In the genomic region with DNA sequence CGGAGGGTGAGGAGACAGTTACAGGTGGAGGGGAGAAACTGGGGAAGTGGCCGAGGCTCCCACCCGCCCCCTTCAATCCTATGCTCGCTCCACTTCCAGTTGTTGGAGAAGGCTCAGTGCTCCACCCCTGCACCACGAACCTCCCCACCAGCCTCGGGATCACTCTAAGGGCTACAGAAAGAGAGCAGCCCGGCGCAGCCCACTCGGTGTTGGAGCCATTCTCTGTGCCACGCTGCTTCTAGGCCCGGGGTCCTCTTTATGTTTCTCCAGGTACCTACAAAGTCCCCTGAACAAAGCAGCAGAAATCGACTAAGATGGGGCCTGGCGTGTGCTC, we compare ENCODE assay signal across 12 cellular contexts. TPM values are rescaled to one million over a fixed set of nuclear protein-coding genes. Genes with fewer than 3 reads are reported as not detected.
DNase-seq lines count a peak whose midpoint lies in the region; ATAC-seq and TF ChIP-seq lines count a peak whose summit lies in the region.
"Had no signal": no experiment of that assay in that cellular context is flagged by ENCODE, and none has a peak within 500 bp of the region (broad histone marks: within the 10 kb centered on the region; RNA-seq: fewer than 3 reads in every experiment).

No MANE protein-coding gene starts in this region.

- DNase-seq in RWPE1 (ENCODE audit: low spot score) (no peak), epithelial cell of prostate (ENCODE audit: low read depth, low spot score) (no peak), thoracic aorta (ENCODE audit: low spot score) (no peak), SKM-1 treated with dmso at 0.1 percent for 144 hours (lab: John Stamatoyannopoulos, UW; ENCODE audit: unreplicated experiment) (no peak), H4 (ENCODE audit: low spot score) (no peak)
- no peak for DNase-seq in effector memory CD4-positive, alpha-beta T cell
- DNase-seq: activated CD4-positive, alpha-beta T cell treated with anti-CD3 and anti-CD28 coated beads for 36 hours; DMS153; NCI-H1694 had no signal

- H3K9ac ChIP-seq in mucosa of stomach (ENCODE audit: low read length) = peak overlapping the region; percentile 24

- ATAC-seq in thoracic aorta (ENCODE audit: insufficient number of reproducible peaks, low FRiP score, low read depth) (peak; percentile 0), HG02885 (IDR thresholded peaks at IDR 0.05; ENCODE audit: poor library complexity, unreplicated experiment) (no peak)
- ATAC-seq: activated CD4-positive, alpha-beta T cell treated with anti-CD3 and anti-CD28 coated beads for 36 hours had no signal

- POLR2A ChIA-PET in RWPE1 (lab: Yijun Ruan, JAX; ENCODE audit: low non-redundant PET) = no interaction called here

- TF ChIP-seq CTCF in RWPE1 (conservative IDR thresholded peaks at IDR 0.05; ENCODE audit: low read depth) (no peak), thoracic aorta (IDR thresholded peaks at IDR 0.05) (no peak)

- H3K27ac ChIP-seq in RWPE1 = peak overlapping the region; percentile 98
- H3K27ac ChIP-seq in epithelial cell of prostate = peak overlapping the region; percentile 88
- peak overlapping the region; percentile 97 for H3K27ac ChIP-seq in thoracic aorta
- no peak overlapping the region for H3K27ac ChIP-seq in effector memory CD4-positive, alpha-beta T cell (ENCODE audit: insufficient read depth, low read length, poor library complexity, severe bottlenecking)

- H3K27me3 ChIP-seq in mucosa of stomach (ENCODE audit: control insufficient read depth, insufficient read depth, low read length) (no peaks in the 10 kb centered on the region), thoracic aorta (replicated peaks; ENCODE audit: insufficient read depth) (no peaks in the 10 kb centered on the region)
- no peaks in the 10 kb centered on the region for H3K27me3 ChIP-seq in effector memory CD4-positive, alpha-beta T cell (replicated peaks; ENCODE audit: control insufficient read depth, insufficient read depth, low read length, poor library complexity, severe bottlenecking)
- H3K27me3 ChIP-seq: neutrophil had no signal

- peaks cover 19% of the 10 kb centered on the region for H3K4me1 ChIP-seq in mucosa of stomach (ENCODE audit: control insufficient read depth, insufficient read depth, low read length)
- H3K4me1 ChIP-seq in thoracic aorta (ENCODE audit: control insufficient read depth in 1 of 2, low read depth in 2 of 2) = peaks cover 88 to 100% of the 10 kb centered on the region in 2 donors
- H3K4me1 ChIP-seq in effector memory CD4-positive, alpha-beta T cell (ENCODE audit: control insufficient read depth, insufficient read depth, low read length, poor library complexity, severe bottlenecking) = no peaks in the 10 kb centered on the region

- H3K36me3 ChIP-seq in mucosa of stomach (ENCODE audit: control insufficient read depth, insufficient read depth, low read length) (no peaks in the 10 kb centered on the region), thoracic aorta (peaks cover 3% of the 10 kb centered on the region)
- H3K36me3 ChIP-seq in effector memory CD4-positive, alpha-beta T cell (ENCODE audit: control insufficient read depth, insufficient read depth, low read length) = no peaks in the 10 kb centered on the region
- H3K36me3 ChIP-seq: neutrophil had no signal

- H3K9me3 ChIP-seq in mucosa of stomach (ENCODE audit: control insufficient read depth, low read length) (no peaks in the 10 kb centered on the region), thoracic aorta (no peaks in the 10 kb centered on the region)
- H3K9me3 ChIP-seq in effector memory CD4-positive, alpha-beta T cell (ENCODE audit: control insufficient read depth, low read length) = no peaks in the 10 kb centered on the region
- H3K9me3 ChIP-seq: neutrophil had no signal

- CTCF ChIA-PET in RWPE1 (lab: Yijun Ruan, JAX) = interaction anchor here (0.6 to 1.1 kb wide), 3 partner anchors 133 to 1317 kb away, joined by 3 read pairs; a partner anchor contains a TSS

- H3K4me3 ChIP-seq in mucosa of stomach (ENCODE audit: low read length) = no peak overlapping the region
- H3K4me3 ChIP-seq in thoracic aorta = peak overlapping the region; percentile 35
- no peak overlapping the region for H3K4me3 ChIP-seq in effector memory CD4-positive, alpha-beta T cell (ENCODE audit: insufficient read depth, low read depth, low read length, poor library complexity, severe bottlenecking)

RNA-seq across cellular contexts. Expression of a gene that starts 12.0 kb away (rescaled TPM):
- 100 to 1,000 TPM; 362 to 421 TPM for total RNA-seq in thoracic aorta
- total RNA-seq in H4 (2014; rRNA removed; shearing (Covaris generic)) = 21.6 and 30.1 TPM in 2 replicates
- total RNA-seq: activated CD4-positive, alpha-beta T cell treated with anti-CD3 and anti-CD28 coated beads for 36 hours had no signal

RNA-seq across cellular contexts. Expression of a gene that starts 22.9 kb away (rescaled TPM):
- total RNA-seq in thoracic aorta = not detected
- total RNA-seq in H4 (2014; rRNA removed; shearing (Covaris generic)) = not detected in 2 replicates
- total RNA-seq: activated CD4-positive, alpha-beta T cell treated with anti-CD3 and anti-CD28 coated beads for 36 hours had no signal

RNA-seq across cellular contexts. Expression of a gene that starts 46.2 kb away (rescaled TPM):
- not detected for total RNA-seq in thoracic aorta
- total RNA-seq in H4 (2014; rRNA removed; shearing (Covaris generic)) = not detected in 2 replicates
- total RNA-seq: activated CD4-positive, alpha-beta T cell treated with anti-CD3 and anti-CD28 coated beads for 36 hours had no signal

RNA-seq across cellular contexts. Expression of a gene that starts 57.3 kb away (rescaled TPM):
- 10 to 100 TPM; 76.3 to 98.6 TPM for total RNA-seq in thoracic aorta
- 0.02 TPM in 1 of 2 replicates, not detected in the other for total RNA-seq in H4 (2014; rRNA removed; shearing (Covaris generic))

Comparison
In these comparisons a context has a peak if more than half of its experiments do, and no peak if none do; other contexts are left out.
1. RNA of a gene that starts 12.0 kb away (total RNA-seq): 362 to 421 TPM in thoracic aorta; 21.6 to 30.1 TPM in H4; every median in the first group is over 10 times any median in the second.